ENCODE assay signal across 11 cellular contexts in the genomic region with DNA sequence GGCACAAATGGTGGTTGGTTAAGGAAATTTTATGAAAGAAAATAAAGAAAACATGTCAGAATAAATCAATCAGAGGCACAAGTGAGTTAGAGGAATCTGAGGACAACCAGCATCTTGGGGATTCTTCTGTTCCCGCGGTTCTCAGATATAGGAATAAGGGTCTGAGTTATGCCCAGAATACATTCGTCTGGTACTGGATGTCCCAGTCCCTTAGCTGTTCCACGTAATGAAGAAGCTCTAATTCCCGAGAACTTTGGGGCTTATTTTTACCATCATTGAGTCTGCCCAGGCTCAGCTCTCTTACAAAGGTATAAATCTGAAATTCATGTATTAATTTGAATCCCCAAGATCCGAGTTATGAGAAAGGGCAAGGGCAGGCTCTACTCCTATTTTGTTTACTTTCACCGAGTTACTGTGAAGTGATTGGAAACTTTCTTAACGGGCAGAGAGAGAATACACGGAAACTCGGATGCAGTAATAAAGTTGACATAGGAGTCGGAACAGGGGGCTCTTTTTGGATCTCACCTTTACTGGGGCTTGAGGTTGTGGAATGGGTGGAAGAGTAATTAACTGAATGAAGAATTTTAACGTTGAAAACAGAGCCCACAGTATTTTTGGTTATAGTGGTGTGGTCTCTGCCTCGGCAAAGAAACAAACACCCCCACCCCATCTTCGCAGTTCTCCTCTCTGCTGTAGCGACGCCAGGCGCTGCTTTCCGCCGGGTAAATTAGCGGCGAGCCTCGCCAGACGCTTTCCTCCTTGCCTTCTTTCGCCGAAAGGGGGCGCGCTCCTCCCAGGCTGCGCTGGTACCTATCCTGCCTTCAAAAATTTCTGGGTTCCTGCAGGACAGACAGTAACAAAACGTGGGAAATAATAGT. TPM values are rescaled to one million over a fixed set of nuclear protein-coding genes. Genes with fewer than 3 reads are reported as not detected.
DNase-seq lines count a peak whose midpoint lies in the region; ATAC-seq, FAIRE-seq and TF ChIP-seq lines count a peak whose summit lies in the region.
"Had no signal": no experiment of that assay in that cellular context is flagged by ENCODE, and none has a peak within 500 bp of the region (broad histone marks: within the 10 kb centered on the region; RNA-seq: fewer than 3 reads in every experiment).

No MANE protein-coding gene starts in this region.

- no peaks in the 10 kb centered on the region for H3K9me3 Mint-ChIP-seq in activated T-cell treated with anti-CD3 and anti-CD28 coated beads, Interleukin-2, amount 50 U/mL, for 72 hours

- intact Hi-C loops in tibial artery (cut with DNase I; ENCODE audit: low total_unique reads): loop anchor here (5.0 kb wide), 1 partner anchor 96 kb away; no protein-coding TSS in a partner anchor

- no peaks in the 10 kb centered on the region for H3K36me3 ChIP-seq in bronchial epithelial cell (ENCODE audit: control insufficient read depth, insufficient read depth, low read length)
- no peaks in the 10 kb centered on the region for H3K36me3 ChIP-seq in liver (ENCODE audit: control insufficient read depth in 4 of 4, insufficient read depth in 3 of 4, low read depth in 1 of 4, low read length in 3 of 4)
- no peaks in the 10 kb centered on the region for H3K36me3 ChIP-seq in tibial artery

- peak; percentile 74 for TF ChIP-seq CTCF in bronchial epithelial cell (IDR thresholded peaks at IDR 0.05; ENCODE audit: insufficient read depth, low read length, severe bottlenecking)
- TF ChIP-seq CTCF in liver (IDR thresholded peaks at IDR 0.05; ENCODE audit: low read depth, low read length, missing input control): peak; percentile 15
- TF ChIP-seq CTCF in tibial artery (IDR thresholded peaks at IDR 0.05): peak; percentile 89 to 93

- no peak overlapping the region for H3K27ac Mint-ChIP-seq in activated T-cell treated with anti-CD3 and anti-CD28 coated beads, Interleukin-2, amount 50 U/mL, for 72 hours
- no peak overlapping the region for H3K27ac Mint-ChIP-seq in T-helper 17 cell

- peaks cover 79% of the 10 kb centered on the region for H3K27me3 Mint-ChIP-seq in activated T-cell treated with anti-CD3 and anti-CD28 coated beads, Interleukin-2, amount 50 U/mL, for 72 hours (ENCODE audit: low read depth)
- H3K27me3 Mint-ChIP-seq in T-helper 17 cell: peaks cover 91% of the 10 kb centered on the region

- H3K9ac ChIP-seq in liver (ENCODE audit: low read depth in 1 of 2, low read length in 2 of 2): no peak overlapping the region

- peaks cover 0 to 3% (median 0%) of the 10 kb centered on the region in 4 donors for H3K4me1 ChIP-seq in liver (ENCODE audit: control insufficient read depth in 4 of 4, insufficient read depth in 4 of 4, low read length in 3 of 4)
- H3K4me1 ChIP-seq in tibial artery: peaks cover 0 to 81% (median 40%) of the 10 kb centered on the region in 4 donors
- H3K4me1 ChIP-seq: Caco-2 had no signal

- 7% methylated on average over 29 of the region's 29 CpGs for WGBS in liver

- H3K9me3 ChIP-seq in liver (ENCODE audit: control insufficient read depth in 4 of 4, low read length in 3 of 4): no peaks in the 10 kb centered on the region
- no peaks in the 10 kb centered on the region for H3K9me3 ChIP-seq in tibial artery
- H3K9me3 ChIP-seq in T-helper 17 cell (ENCODE audit: control insufficient read depth, low read length, poor library complexity, severe bottlenecking): no peaks in the 10 kb centered on the region
- H3K9me3 ChIP-seq: Caco-2 had no signal

- peak in 1 of 2 donors; percentile 43 for ATAC-seq in activated T-cell treated with anti-CD3 and anti-CD28 coated beads, Interleukin-2, amount 50 U/mL, for 72 hours (replicated peaks in 1 of 2)
- no peak for ATAC-seq in T-helper 17 cell

- H3K27ac ChIP-seq in liver (ENCODE audit: low read depth in 1 of 2, low read length in 2 of 2) (no peak overlapping the region), tibial artery (peak overlapping the region; percentile 95 to 99)

- H3K4me3 Mint-ChIP-seq in activated T-cell treated with anti-CD3 and anti-CD28 coated beads, Interleukin-2, amount 50 U/mL, for 72 hours: peak overlapping the region in 1 of 2 donors; percentile 11
- no peak overlapping the region for H3K4me3 Mint-ChIP-seq in T-helper 17 cell

- H3K36me3 Mint-ChIP-seq in activated T-cell treated with anti-CD3 and anti-CD28 coated beads, Interleukin-2, amount 50 U/mL, for 72 hours (ENCODE audit: insufficient read depth in 2 of 2): peaks cover 0 to 7% of the 10 kb centered on the region in 2 donors
- peaks cover 9% of the 10 kb centered on the region for H3K36me3 Mint-ChIP-seq in T-helper 17 cell (ENCODE audit: low read depth)

- TF ChIP-seq RAD21 in liver (IDR thresholded peaks at IDR 0.05): peak; percentile 49 to 50

- H3K4me3 ChIP-seq in bronchial epithelial cell (ENCODE audit: low read depth, low read length): no peak overlapping the region
- no peak overlapping the region for H3K4me3 ChIP-seq in liver (ENCODE audit: low read depth in 1 of 3, low read length in 3 of 3)
- peak overlapping the region; percentile 79 to 90 for H3K4me3 ChIP-seq in tibial artery

- H3K27me3 ChIP-seq in bronchial epithelial cell (ENCODE audit: control insufficient read depth, insufficient read depth, low read length) (peaks cover 19% of the 10 kb centered on the region), liver (ENCODE audit: control insufficient read depth in 4 of 4, insufficient read depth in 4 of 4, low read length in 3 of 4) (peaks cover 11 to 24% (median 14%) of the 10 kb centered on the region in 4 donors), tibial artery (no peaks in the 10 kb centered on the region)

- no peak for FAIRE-seq in bronchial epithelial cell (lab: Jason Lieb, UNC)

- peaks cover 37% of the 10 kb centered on the region for H3K4me1 Mint-ChIP-seq in activated T-cell treated with anti-CD3 and anti-CD28 coated beads, Interleukin-2, amount 50 U/mL, for 72 hours (ENCODE audit: low read depth)
- peaks cover 19% of the 10 kb centered on the region for H3K4me1 Mint-ChIP-seq in T-helper 17 cell

- DNase-seq in activated T-cell treated with anti-CD3 and anti-CD28 coated beads, Interleukin-2, amount 50 U/mL, for 72 hours: peak; percentile 58 to 64
- DNase-seq in activated T-cell treated with anti-CD3 and anti-CD28 coated beads for 4 hours: no peak
- DNase-seq in bronchial epithelial cell (ENCODE audit: low read depth): no peak
- peak; percentile 75 to 88 for DNase-seq in tibial artery
- no peak for DNase-seq in T-helper 17 cell
- no peak for DNase-seq in NCI-H345 treated with DMSO at 0.1 percent for 48 hours (lab: John Stamatoyannopoulos, UW; ENCODE audit: unreplicated experiment)
- no peak for DNase-seq in NCI-H2029 treated with DMSO at 0.1 percent for 48 hours (lab: John Stamatoyannopoulos, UW)
- DNase-seq: Caco-2 had no signal

TF ChIP-seq in liver, 16 proteins besides CTCF, POLR2A, EP300 and RAD21:
- TF ChIP-seq, protein P1, sequence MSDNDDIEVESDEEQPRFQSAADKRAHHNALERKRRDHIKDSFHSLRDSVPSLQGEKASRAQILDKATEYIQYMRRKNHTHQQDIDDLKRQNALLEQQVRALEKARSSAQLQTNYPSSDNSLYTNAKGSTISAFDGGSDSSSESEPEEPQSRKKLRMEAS (IDR thresholded peaks at IDR 0.05): no peak

RNA-seq across cellular contexts. Expression of a gene that starts 7.1 kb away (rescaled TPM):
- total RNA-seq in activated T-cell treated with anti-CD3 and anti-CD28 coated beads, Interleukin-2, amount 50 U/mL, for 72 hours: not detected
- total RNA-seq in bronchial epithelial cell (0.26 TPM in 1 of 2 replicates, not detected in the other), liver (under 1 TPM; under 0.01 to 0.25 TPM), T-helper 17 cell (not detected)
- polyA plus RNA-seq in liver: under 1 TPM in 1 of 2 donors, not detected in 1; 0.37 TPM
- total RNA-seq: activated CD8-positive, alpha-beta memory T cell treated with anti-CD3 and anti-CD28 coated beads for 36 hours; Caco-2; HT1080 had no signal

Comparison
In these comparisons a context has a peak if more than half of its experiments do, and no peak if none do; other contexts are left out.
1. DNase-seq: peak in activated T-cell treated with anti-CD3 and anti-CD28 coated beads, Interleukin-2, amount 50 U/mL, for 72 hours (2 of 2) and tibial artery (2 of 2); none in activated T-cell treated with anti-CD3 and anti-CD28 coated beads for 4 hours (single experiment), bronchial epithelial cell (single experiment), T-helper 17 cell (0 of 3), NCI-H345 treated with DMSO at 0.1 percent for 48 hours (single experiment) and NCI-H2029 treated with DMSO at 0.1 percent for 48 hours (single experiment).
2. H3K4me3 ChIP-seq: peak in tibial artery (2 of 2); none in bronchial epithelial cell (single experiment) and liver (0 of 3).
3. CTCF ChIP-seq: peak in every context shown above with its lines; median percentile 91 in tibial artery; 74 in bronchial epithelial cell; 15 in liver.
4. H3K27ac ChIP-seq: peak in tibial artery (2 of 2); none in liver (0 of 2).